In the genomic region with DNA sequence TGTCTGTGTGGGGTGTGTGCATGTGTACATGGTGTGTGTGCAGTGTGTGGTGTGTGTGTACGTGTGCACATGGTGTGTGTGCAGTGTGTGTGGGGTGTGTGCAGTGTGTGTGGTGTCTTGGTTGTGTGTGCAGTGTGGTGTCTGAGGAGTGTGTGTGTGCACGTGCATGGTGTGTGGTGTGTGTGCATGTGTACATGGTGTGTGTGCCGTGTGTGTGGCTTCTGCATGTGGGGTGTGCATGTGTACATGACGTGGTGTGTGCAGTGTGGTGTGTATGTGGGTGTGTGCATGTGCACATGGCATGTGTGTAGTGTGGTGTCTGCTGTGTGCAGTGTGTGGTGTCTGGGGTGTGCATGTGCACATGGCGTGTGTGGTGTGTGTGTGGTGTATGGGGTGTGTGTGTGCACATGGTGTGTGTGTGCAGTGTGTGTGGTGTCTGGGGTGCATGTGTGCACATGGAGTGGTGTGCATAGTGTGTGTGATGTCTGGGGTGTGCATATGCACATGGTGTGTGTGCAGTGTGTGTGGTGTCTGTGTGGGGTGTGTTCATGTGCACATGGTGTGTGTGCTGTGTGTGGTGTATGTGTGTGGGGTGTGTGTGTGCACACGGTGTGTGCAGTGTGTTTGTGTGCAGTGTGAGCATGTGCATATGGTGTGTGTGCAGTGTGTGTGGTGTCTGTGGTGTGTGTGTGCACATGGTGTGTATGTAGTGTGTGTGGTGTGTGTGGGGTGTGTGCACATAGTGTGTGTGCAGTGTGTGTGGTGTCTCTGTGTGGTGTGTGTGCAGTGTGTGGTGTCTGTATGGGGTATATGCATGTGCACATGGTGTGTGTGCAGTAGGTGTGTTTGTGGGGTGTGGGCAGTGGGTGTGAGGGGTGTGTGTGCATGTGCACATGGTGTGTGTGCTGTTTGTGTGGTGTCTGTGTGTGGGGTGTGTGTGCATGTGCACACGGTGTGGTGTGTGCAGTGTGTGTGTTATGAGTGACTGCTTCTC, we compare ENCODE assay signal across 1 cellular context.
TF ChIP-seq lines count a peak whose summit lies in the region.

No MANE protein-coding gene starts in this region.

TF ChIP-seq in HEK293, 187 proteins besides CTCF, POLR2A, EP300 and RAD21 (continued from another document):
- TF ChIP-seq ZNF280C (tag by site-specific recombination; IDR thresholded peaks at IDR 0.05) (peak; percentile 17; the same call in 1 of the 2 replicates), ZNF747 (tag by site-specific recombination; IDR thresholded peaks at IDR 0.05) (no peak), ZNF488 (tag by site-specific recombination; IDR thresholded peaks at IDR 0.05) (no peak), ZSCAN5A (tag by site-specific recombination; IDR thresholded peaks at IDR 0.05) (no peak), HOXA7 (CRISPR knock-in tag; IDR thresholded peaks at IDR 0.05; ENCODE audit: borderline replicate concordance) (no peak), ZNF114 (tag by site-specific recombination; IDR thresholded peaks at IDR 0.05) (no peak), HOXC10 (CRISPR knock-in tag; IDR thresholded peaks at IDR 0.05) (no peak), SP3 (tag by site-specific recombination; IDR thresholded peaks at IDR 0.05) (no peak), ZNF394 (tag by site-specific recombination; IDR thresholded peaks at IDR 0.05; ENCODE audit: borderline replicate concordance) (no peak), ZNF248 (tag by site-specific recombination; IDR thresholded peaks at IDR 0.05) (no peak), ZNF555 (tag by site-specific recombination; conservative IDR thresholded peaks at IDR 0.05) (no peak), ZNF24 (tag by site-specific recombination; IDR thresholded peaks at IDR 0.05) (no peak), ZBTB7A (tag by site-specific recombination; IDR thresholded peaks at IDR 0.05; ENCODE audit: low read depth) (no peak), SCRT2 (tag by site-specific recombination; IDR thresholded peaks at IDR 0.05) (no peak), ZNF175 (tag by site-specific recombination; IDR thresholded peaks at IDR 0.05) (peak; percentile 15; the same call in 1 of the 2 replicates), ZNF354C (tag by site-specific recombination; IDR thresholded peaks at IDR 0.05; ENCODE audit: borderline replicate concordance, low read depth) (no peak), ZNF585B (tag by site-specific recombination; IDR thresholded peaks at IDR 0.05) (0 out of 2 replicates have a peak, but pooled peaks have one; percentile 14), GFI1B (tag by site-specific recombination; IDR thresholded peaks at IDR 0.05) (no peak), TSHZ1 (tag by site-specific recombination; IDR thresholded peaks at IDR 0.05; ENCODE audit: borderline replicate concordance) (no peak), ZNF473 (tag by site-specific recombination; IDR thresholded peaks at IDR 0.05) (no peak), ZNF292 (tag by site-specific recombination; IDR thresholded peaks at IDR 0.05; ENCODE audit: borderline replicate concordance, low read depth) (no peak), ZNF10 (tag by site-specific recombination; IDR thresholded peaks at IDR 0.05) (no peak), ZNF202 (tag by site-specific recombination; IDR thresholded peaks at IDR 0.05; ENCODE audit: borderline replicate concordance) (peak; percentile 30; the same call in 1 of the 2 replicates), ZNF777 (tag by site-specific recombination; IDR thresholded peaks at IDR 0.05; ENCODE audit: borderline replicate concordance) (no peak), ZNF223 (tag by site-specific recombination; IDR thresholded peaks at IDR 0.05) (no peak), ZNF571 (tag by site-specific recombination; IDR thresholded peaks at IDR 0.05) (no peak), ZBTB48 (tag by site-specific recombination; IDR thresholded peaks at IDR 0.05) (no peak), ZNF423 (tag by site-specific recombination; IDR thresholded peaks at IDR 0.05) (no peak), ZNF2 (tag by site-specific recombination; IDR thresholded peaks at IDR 0.05) (peak; percentile 53; the same call in 1 of the 2 replicates)
- TF ChIP-seq, protein P1, sequence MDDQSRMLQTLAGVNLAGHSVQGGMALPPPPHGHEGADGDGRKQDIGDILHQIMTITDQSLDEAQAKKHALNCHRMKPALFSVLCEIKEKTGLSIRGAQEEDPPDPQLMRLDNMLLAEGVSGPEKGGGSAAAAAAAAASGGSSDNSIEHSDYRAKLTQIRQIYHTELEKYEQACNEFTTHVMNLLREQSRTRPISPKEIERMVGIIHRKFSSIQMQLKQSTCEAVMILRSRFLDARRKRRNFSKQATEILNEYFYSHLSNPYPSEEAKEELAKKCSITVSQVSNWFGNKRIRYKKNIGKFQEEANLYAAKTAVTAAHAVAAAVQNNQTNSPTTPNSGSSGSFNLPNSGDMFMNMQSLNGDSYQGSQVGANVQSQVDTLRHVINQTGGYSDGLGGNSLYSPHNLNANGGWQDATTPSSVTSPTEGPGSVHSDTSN (CRISPR knock-in tag; IDR thresholded peaks at IDR 0.05), result no peak
- TF ChIP-seq, protein P2, sequence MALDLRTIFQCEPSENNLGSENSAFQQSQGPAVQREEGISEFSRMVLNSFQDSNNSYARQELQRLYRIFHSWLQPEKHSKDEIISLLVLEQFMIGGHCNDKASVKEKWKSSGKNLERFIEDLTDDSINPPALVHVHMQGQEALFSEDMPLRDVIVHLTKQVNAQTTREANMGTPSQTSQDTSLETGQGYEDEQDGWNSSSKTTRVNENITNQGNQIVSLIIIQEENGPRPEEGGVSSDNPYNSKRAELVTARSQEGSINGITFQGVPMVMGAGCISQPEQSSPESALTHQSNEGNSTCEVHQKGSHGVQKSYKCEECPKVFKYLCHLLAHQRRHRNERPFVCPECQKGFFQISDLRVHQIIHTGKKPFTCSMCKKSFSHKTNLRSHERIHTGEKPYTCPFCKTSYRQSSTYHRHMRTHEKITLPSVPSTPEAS (tag by site-specific recombination; IDR thresholded peaks at IDR 0.05), result peak; percentile 93
- TF ChIP-seq, protein P3, sequence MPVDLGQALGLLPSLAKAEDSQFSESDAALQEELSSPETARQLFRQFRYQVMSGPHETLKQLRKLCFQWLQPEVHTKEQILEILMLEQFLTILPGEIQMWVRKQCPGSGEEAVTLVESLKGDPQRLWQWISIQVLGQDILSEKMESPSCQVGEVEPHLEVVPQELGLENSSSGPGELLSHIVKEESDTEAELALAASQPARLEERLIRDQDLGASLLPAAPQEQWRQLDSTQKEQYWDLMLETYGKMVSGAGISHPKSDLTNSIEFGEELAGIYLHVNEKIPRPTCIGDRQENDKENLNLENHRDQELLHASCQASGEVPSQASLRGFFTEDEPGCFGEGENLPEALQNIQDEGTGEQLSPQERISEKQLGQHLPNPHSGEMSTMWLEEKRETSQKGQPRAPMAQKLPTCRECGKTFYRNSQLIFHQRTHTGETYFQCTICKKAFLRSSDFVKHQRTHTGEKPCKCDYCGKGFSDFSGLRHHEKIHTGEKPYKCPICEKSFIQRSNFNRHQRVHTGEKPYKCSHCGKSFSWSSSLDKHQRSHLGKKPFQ (tag by site-specific recombination; IDR thresholded peaks at IDR 0.05), result peak; percentile 51
- TF ChIP-seq, protein P4, sequence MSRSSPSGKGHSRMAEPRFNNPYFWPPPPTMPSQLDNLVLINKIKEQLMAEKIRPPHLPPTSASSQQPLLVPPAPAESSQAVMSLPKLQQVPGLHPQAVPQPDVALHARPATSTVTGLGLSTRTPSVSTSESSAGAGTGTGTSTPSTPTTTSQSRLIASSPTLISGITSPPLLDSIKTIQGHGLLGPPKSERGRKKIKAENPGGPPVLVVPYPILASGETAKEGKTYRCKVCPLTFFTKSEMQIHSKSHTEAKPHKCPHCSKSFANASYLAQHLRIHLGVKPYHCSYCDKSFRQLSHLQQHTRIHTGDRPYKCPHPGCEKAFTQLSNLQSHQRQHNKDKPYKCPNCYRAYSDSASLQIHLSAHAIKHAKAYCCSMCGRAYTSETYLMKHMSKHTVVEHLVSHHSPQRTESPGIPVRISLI (tag by site-specific recombination; IDR thresholded peaks at IDR 0.05), result no peak
- TF ChIP-seq, protein P5, sequence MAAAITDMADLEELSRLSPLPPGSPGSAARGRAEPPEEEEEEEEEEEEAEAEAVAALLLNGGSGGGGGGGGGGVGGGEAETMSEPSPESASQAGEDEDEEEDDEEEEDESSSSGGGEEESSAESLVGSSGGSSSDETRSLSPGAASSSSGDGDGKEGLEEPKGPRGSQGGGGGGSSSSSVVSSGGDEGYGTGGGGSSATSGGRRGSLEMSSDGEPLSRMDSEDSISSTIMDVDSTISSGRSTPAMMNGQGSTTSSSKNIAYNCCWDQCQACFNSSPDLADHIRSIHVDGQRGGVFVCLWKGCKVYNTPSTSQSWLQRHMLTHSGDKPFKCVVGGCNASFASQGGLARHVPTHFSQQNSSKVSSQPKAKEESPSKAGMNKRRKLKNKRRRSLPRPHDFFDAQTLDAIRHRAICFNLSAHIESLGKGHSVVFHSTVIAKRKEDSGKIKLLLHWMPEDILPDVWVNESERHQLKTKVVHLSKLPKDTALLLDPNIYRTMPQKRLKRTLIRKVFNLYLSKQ (tag by site-specific recombination; IDR thresholded peaks at IDR 0.05; ENCODE audit: borderline replicate concordance), result 0 out of 2 replicates have a peak, but pooled peaks have one; percentile 55
- TF ChIP-seq, protein P6, sequence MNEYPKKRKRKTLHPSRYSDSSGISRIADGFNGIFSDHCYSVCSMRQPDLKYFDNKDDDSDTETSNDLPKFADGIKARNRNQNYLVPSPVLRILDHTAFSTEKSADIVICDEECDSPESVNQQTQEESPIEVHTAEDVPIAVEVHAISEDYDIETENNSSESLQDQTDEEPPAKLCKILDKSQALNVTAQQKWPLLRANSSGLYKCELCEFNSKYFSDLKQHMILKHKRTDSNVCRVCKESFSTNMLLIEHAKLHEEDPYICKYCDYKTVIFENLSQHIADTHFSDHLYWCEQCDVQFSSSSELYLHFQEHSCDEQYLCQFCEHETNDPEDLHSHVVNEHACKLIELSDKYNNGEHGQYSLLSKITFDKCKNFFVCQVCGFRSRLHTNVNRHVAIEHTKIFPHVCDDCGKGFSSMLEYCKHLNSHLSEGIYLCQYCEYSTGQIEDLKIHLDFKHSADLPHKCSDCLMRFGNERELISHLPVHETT (tag by site-specific recombination; IDR thresholded peaks at IDR 0.05), result no peak
